In the genomic region with DNA sequence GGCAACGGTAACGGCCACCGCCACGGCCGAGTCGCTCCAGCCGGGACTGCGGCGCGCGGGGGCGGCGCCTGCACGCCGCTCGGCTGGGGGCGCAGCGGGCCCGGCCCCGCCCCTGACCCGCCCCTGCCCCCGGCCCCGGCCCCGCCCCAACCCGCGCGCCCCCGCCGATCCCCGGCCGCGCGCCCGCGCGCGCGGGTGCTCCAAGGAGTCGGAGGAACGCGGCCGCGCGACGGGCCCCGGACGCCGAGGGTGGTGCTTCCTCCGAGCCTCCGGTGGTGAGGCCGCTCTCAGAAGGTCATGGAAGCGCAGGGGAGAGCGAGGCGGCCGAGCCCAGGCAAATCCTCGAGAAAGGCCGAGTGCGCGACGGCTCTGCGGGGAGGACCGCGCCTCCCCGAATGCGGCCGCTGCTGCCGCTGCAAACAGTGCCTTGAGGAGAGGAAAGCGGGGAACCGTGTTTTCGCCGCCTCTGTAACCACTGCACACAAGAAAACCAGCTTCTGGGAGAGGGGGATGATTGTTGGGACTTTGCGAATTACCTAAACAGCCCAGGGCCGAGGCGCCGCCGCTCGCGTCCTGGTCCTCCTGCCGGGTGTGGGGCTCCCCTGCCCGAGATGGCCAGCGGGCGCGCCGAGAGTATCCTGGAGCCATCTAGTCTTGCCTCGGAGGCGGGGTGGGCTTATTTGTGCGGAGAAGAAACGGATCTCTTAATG, we compare ENCODE assay signal across 8 cellular contexts. TPM values are rescaled to one million over a fixed set of nuclear protein-coding genes. Genes with fewer than 3 reads are reported as not detected.
DNase-seq lines count a peak whose midpoint lies in the region; TF ChIP-seq lines count a peak whose summit lies in the region.

A gene with protein sequence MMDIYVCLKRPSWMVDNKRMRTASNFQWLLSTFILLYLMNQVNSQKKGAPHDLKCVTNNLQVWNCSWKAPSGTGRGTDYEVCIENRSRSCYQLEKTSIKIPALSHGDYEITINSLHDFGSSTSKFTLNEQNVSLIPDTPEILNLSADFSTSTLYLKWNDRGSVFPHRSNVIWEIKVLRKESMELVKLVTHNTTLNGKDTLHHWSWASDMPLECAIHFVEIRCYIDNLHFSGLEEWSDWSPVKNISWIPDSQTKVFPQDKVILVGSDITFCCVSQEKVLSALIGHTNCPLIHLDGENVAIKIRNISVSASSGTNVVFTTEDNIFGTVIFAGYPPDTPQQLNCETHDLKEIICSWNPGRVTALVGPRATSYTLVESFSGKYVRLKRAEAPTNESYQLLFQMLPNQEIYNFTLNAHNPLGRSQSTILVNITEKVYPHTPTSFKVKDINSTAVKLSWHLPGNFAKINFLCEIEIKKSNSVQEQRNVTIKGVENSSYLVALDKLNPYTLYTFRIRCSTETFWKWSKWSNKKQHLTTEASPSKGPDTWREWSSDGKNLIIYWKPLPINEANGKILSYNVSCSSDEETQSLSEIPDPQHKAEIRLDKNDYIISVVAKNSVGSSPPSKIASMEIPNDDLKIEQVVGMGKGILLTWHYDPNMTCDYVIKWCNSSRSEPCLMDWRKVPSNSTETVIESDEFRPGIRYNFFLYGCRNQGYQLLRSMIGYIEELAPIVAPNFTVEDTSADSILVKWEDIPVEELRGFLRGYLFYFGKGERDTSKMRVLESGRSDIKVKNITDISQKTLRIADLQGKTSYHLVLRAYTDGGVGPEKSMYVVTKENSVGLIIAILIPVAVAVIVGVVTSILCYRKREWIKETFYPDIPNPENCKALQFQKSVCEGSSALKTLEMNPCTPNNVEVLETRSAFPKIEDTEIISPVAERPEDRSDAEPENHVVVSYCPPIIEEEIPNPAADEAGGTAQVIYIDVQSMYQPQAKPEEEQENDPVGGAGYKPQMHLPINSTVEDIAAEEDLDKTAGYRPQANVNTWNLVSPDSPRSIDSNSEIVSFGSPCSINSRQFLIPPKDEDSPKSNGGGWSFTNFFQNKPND (minus strand): TSS at position 48 of the 710 bp plus-strand sequence. CDS start 25,999 bp downstream, outside the sequence.

- peaks cover 5% of the 10 kb centered on the region; the same call in 1 of the 2 replicates for H3K27me3 Mint-ChIP-seq in HFFc6 (ENCODE audit: insufficient read depth)

- H3K9me3 Mint-ChIP-seq in HFFc6: no peaks in the 10 kb centered on the region

- in situ Hi-C loops in endometrial microvascular endothelial cells (cut with HindIII; ENCODE audit: inconsistent ontology term, low pct_unique_long_range_greater_than_20kb, low sequenced_read_pairs): no loop called here

- DNase-seq in DMS79 (lab: John Stamatoyannopoulos, UW): peak; percentile 43
- peak; percentile 62 for DNase-seq in HFFc6
- DNase-seq in NCI-H2227 treated with DMSO at 0.1 percent for 48 hours (lab: John Stamatoyannopoulos, UW): peak; percentile 91
- peak; percentile 12 for DNase-seq in activated T-cell treated with anti-CD3 and anti-CD28 coated beads for 24 hours (ENCODE audit: low read depth)
- peak; percentile 69 to 79 for DNase-seq in lung microvascular endothelial cell (ENCODE audit: low read depth in 2 of 2)
- DNase-seq in stimulated activated CD4-positive, alpha-beta T cell treated with anti-CD3 and anti-CD28 coated beads, Interleukin-4, amount 100 ng/mL, for 48 hours (ENCODE audit: low read depth in 2 of 2): peak; percentile 21 to 30
- DNase-seq in KG1 (lab: John Stamatoyannopoulos, UW): no peak

- H3K4me1 Mint-ChIP-seq in HFFc6 (ENCODE audit: low read depth): peaks cover 20% of the 10 kb centered on the region

- no peaks in the 10 kb centered on the region; the same call in 1 of the 2 replicates for H3K36me3 Mint-ChIP-seq in HFFc6 (ENCODE audit: low read depth)

- peak within 1 kb of the TSS; percentile 94 for H3K4me3 Mint-ChIP-seq in HFFc6

- TF ChIP-seq CTCF in HFFc6 (IDR thresholded peaks at IDR 0.05): no peak

- peak within 1 kb of the TSS; percentile 69 for H3K27ac Mint-ChIP-seq in HFFc6

RNA-seq across cellular contexts. Expression of the gene that starts here (rescaled TPM):
- 1 to 10 TPM; 4.7 to 7.1 (median 5.4) TPM for total RNA-seq in HFFc6 (2021; fragmentation: NEBNext Ultra II Directional; extraction: Animal tissue kit (Norgen Biotek cat#: 25700))
- total RNA-seq in endometrial microvascular endothelial cells (ENCODE audit: inconsistent ontology term): 48.0 TPM
- total RNA-seq in lung microvascular endothelial cell: 26.4 and 29.2 TPM in 2 replicates
